29 cellular contexts compared by ENCODE assay signal in genomic region chr5:116035123-116035522, GRCh38. TPM values are rescaled to one million over a fixed set of nuclear protein-coding genes. Genes with fewer than 3 reads are reported as not detected.
DNase-seq lines count a peak whose midpoint lies in the region; ATAC-seq and TF ChIP-seq lines count a peak whose summit lies in the region.
"Had no signal": no experiment of that assay in that cellular context is flagged by ENCODE, and none has a peak within 500 bp of the region (broad histone marks: within the 10 kb centered on the region; RNA-seq: fewer than 3 reads in every experiment).

No MANE protein-coding gene starts in this region.

- H3K9me3 ChIP-seq in GM23248 (ENCODE audit: low read depth) (no peaks in the 10 kb centered on the region), hepatocyte (ENCODE audit: low read depth) (no peaks in the 10 kb centered on the region)
- H3K9me3 ChIP-seq: BLaER1, pancreas, testis, uterus had no signal

- H3K79me2 ChIP-seq in GM23248 (ENCODE audit: insufficient read depth) = no peaks in the 10 kb centered on the region
- no peaks in the 10 kb centered on the region for H3K79me2 ChIP-seq in hepatocyte

- WGBS in GM23248 (ENCODE audit: low coverage in 1 of 2, low lambda C conversion rate in 2 of 2, missing lambda C conversion rate in 2 of 2), 2 experiments = 57 to 62% methylated on average over 5 of the region's 5 CpGs
- 92% methylated on average over 5 of the region's 5 CpGs for WGBS in hepatocyte (ENCODE audit: low lambda C conversion rate, missing lambda C conversion rate)

- 0 out of 2 replicates have a peak overlapping the region, but pooled peaks have one; percentile 15 for H2AFZ ChIP-seq in GM23248
- no peak overlapping the region for H2AFZ ChIP-seq in hepatocyte

- no peak for TF ChIP-seq CTCF in hepatocyte (IDR thresholded peaks at IDR 0.05; ENCODE audit: poor library complexity)

- H3K27me3 ChIP-seq in GM23248 (replicated peaks; ENCODE audit: insufficient read depth) = no peaks in the 10 kb centered on the region
- no peaks in the 10 kb centered on the region for H3K27me3 ChIP-seq in hepatocyte
- H3K27me3 ChIP-seq: BLaER1, pancreas, testis, uterus had no signal

- H3K4me3 ChIP-seq in GM23248 = no peak overlapping the region
- no peak overlapping the region for H3K4me3 ChIP-seq in hepatocyte
- H3K4me3 ChIP-seq: BLaER1, pancreas, testis, uterus had no signal

- peaks cover 8% of the 10 kb centered on the region; the same call in 1 of the 2 replicates for H3F3A ChIP-seq in GM23248 (ENCODE audit: insufficient read depth)

- no peaks in the 10 kb centered on the region for H4K20me1 ChIP-seq in GM23248 (ENCODE audit: insufficient read depth)
- H4K20me1 ChIP-seq in hepatocyte (ENCODE audit: insufficient read depth, poor library complexity, severe bottlenecking) = no peaks in the 10 kb centered on the region
- H4K20me1 ChIP-seq: BLaER1 had no signal

- H3K36me3 ChIP-seq in GM23248 (ENCODE audit: low read depth) = no peaks in the 10 kb centered on the region
- H3K36me3 ChIP-seq in hepatocyte (replicated peaks; ENCODE audit: insufficient read depth, low read depth) = no peaks in the 10 kb centered on the region
- H3K36me3 ChIP-seq: BLaER1, pancreas, uterus had no signal

- H3K9me2 ChIP-seq in GM23248 (ENCODE audit: insufficient read depth) (no peaks in the 10 kb centered on the region), hepatocyte (replicated peaks; ENCODE audit: insufficient read depth) (no peaks in the 10 kb centered on the region)

- H3K27ac ChIP-seq in GM23248 (no peak overlapping the region), hepatocyte (peak overlapping the region; percentile 75)
- H3K27ac ChIP-seq: BLaER1, pancreas, testis, uterus had no signal

- in situ Hi-C loops in GM23248 (cut with MboI) = no loop called here

- peaks cover 15% of the 10 kb centered on the region for H3K4me1 ChIP-seq in GM23248 (ENCODE audit: insufficient read depth)
- H3K4me1 ChIP-seq in hepatocyte (ENCODE audit: insufficient read depth) = peaks cover 5% of the 10 kb centered on the region
- H3K4me1 ChIP-seq: pancreas, testis, uterus had no signal

- DNase-seq in A172 (ENCODE audit: low spot score) (peak; percentile 36), GM23248 (peak; percentile 35), RKO (ENCODE audit: low spot score) (peak; percentile 8), hepatocyte (ENCODE audit: low spot score) (no peak), SHP77 (lab: John Stamatoyannopoulos, UW) (no peak), hypothalamus (lab: John Stamatoyannopoulos, UW) (no peak), UCSD-AML1 (lab: John Stamatoyannopoulos, UW; ENCODE audit: unreplicated experiment) (no peak)
- DNase-seq: activated CD4-positive, alpha-beta memory T cell treated with anti-CD3 and anti-CD28 coated beads, Interleukin-2, amount 10 ng/mL, durations not matched to agents 7 days and 5 days; activated CD4-positive, CD25-positive, alpha-beta regulatory T cell treated with anti-CD3 and anti-CD28 coated beads, Interleukin-2, amount 50 U/mL, for 72 hours; activated naive CD8-positive, alpha-beta T cell treated with anti-CD3 and anti-CD28 coated beads for 36 hours; COR-L47; head of caudate nucleus; KBM-7; NCI-H1048; NCI-H187; NCI-H2227 treated with DMSO at 0.1 percent for 48 hours; NCI-H774; OCI-M1; pancreas; right cardiac atrium; stimulated activated CD4-positive, alpha-beta T cell treated with anti-CD3 and anti-CD28 coated beads, Interleukin-4, amount 100 ng/mL, for 1 hour; stimulated activated naive CD4-positive, alpha-beta T cell; testis; uterus had no signal

- H3K4me2 ChIP-seq in GM23248 (ENCODE audit: unreplicated experiment) = no peak overlapping the region
- H3K4me2 ChIP-seq in hepatocyte = no peak overlapping the region
- H3K4me2 ChIP-seq: BLaER1 had no signal

- H3K9ac ChIP-seq in GM23248 = no peak overlapping the region
- H3K9ac ChIP-seq: BLaER1 had no signal

- no peak for ATAC-seq in HG02852 (IDR thresholded peaks at IDR 0.05; ENCODE audit: unreplicated experiment)
- ATAC-seq: HCT116, pancreas, right cardiac atrium had no signal

RNA-seq across cellular contexts. Expression of gene ARL14EPL, which starts 2.9 kb away (rescaled TPM):
- total RNA-seq in A172 (2014; rRNA removed; shearing (Covaris generic)) = 0.96 and 1.0 TPM in 2 replicates
- not detected in 2 replicates for total RNA-seq in GM23248 (2014; rRNA removed; shearing (Covaris generic))
- not detected in 2 replicates for polyA plus RNA-seq in GM23248 (2016; fragmentation: Nextera tagmentation; extraction: Ambion mirVana)
- total RNA-seq in hepatocyte = 0.07 TPM in 1 of 2 replicates, not detected in the other
- polyA plus RNA-seq in hepatocyte = not detected in 2 replicates
- total RNA-seq: activated CD4-positive, alpha-beta memory T cell treated with anti-CD3 and anti-CD28 coated beads, Interleukin-2, amount 10 ng/mL, durations not matched to agents 7 days and 5 days; activated naive CD8-positive, alpha-beta T cell treated with anti-CD3 and anti-CD28 coated beads for 36 hours; cerebellum; liver; pancreas; right cardiac atrium; testis; uterus had no signal
- polyA plus RNA-seq: liver, pancreas, right cardiac atrium had no signal

RNA-seq across cellular contexts. Expression of gene COMMD10, which starts 49.7 kb away (rescaled TPM):
- 65.6 and 68.1 TPM in 2 replicates for total RNA-seq in A172 (2014; rRNA removed; shearing (Covaris generic))
- total RNA-seq in GM23248 (2014; rRNA removed; shearing (Covaris generic)) = 26.0 and 26.9 TPM in 2 replicates
- polyA plus RNA-seq in GM23248 (2016; fragmentation: Nextera tagmentation; extraction: Ambion mirVana) = 38.3 and 38.9 TPM in 2 replicates
- 52.2 and 62.6 TPM in 2 replicates for total RNA-seq in hepatocyte
- 37.6 and 37.7 TPM in 2 replicates for polyA plus RNA-seq in hepatocyte

Comparison
In these comparisons a context has a peak if more than half of its experiments do, and no peak if none do; other contexts are left out.
1. DNase-seq: peak in A172 (single experiment), GM23248 (single experiment) and RKO (single experiment); none in hepatocyte (single experiment), SHP77 (0 of 2), hypothalamus (0 of 51) and UCSD-AML1 (single experiment).